8 cellular contexts compared by ENCODE assay signal in the genomic region with DNA sequence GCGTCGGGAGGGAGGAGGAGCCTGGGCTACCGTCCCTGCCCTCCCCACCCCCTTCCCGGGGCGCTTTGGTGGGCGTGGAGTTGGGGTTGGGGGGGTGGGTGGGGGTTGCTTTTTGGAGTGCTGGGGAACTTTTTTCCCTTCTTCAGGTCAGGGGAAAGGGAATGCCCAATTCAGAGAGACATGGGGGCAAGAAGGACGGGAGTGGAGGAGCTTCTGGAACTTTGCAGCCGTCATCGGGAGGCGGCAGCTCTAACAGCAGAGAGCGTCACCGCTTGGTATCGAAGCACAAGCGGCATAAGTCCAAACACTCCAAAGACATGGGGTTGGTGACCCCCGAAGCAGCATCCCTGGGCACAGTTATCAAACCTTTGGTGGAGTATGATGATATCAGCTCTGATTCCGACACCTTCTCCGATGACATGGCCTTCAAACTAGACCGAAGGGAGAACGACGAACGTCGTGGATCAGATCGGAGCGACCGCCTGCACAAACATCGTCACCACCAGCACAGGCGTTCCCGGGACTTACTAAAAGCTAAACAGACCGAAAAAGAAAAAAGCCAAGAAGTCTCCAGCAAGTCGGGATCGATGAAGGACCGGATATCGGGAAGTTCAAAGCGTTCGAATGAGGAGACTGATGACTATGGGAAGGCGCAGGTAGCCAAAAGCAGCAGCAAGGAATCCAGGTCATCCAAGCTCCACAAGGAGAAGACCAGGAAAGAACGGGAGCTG. TPM values are rescaled to one million over a fixed set of nuclear protein-coding genes. Genes with fewer than 3 reads are reported as not detected.
DNase-seq lines count a peak whose midpoint lies in the region; ATAC-seq and TF ChIP-seq lines count a peak whose summit lies in the region.

No MANE protein-coding gene starts in this region.

- peak overlapping the region; percentile 40 for H2AFZ ChIP-seq in fibroblast of lung (ENCODE audit: low read length)

- no peaks in the 10 kb centered on the region for H3K27me3 Mint-ChIP-seq in CD8-positive, alpha-beta T cell (ENCODE audit: low read depth)
- no peaks in the 10 kb centered on the region for H3K27me3 Mint-ChIP-seq in activated T-cell treated with anti-CD3 and anti-CD28 coated beads, Interleukin-2, amount 50 U/mL, for 24 hours
- no peaks in the 10 kb centered on the region for H3K27me3 Mint-ChIP-seq in natural killer cell (ENCODE audit: low read depth in 2 of 2)

- H3K4me3 ChIP-seq in CD8-positive, alpha-beta T cell (ENCODE audit: low read depth, low read length) = peak overlapping the region; percentile 84
- peak overlapping the region; percentile 90 for H3K4me3 ChIP-seq in Jurkat, Clone E6-1 (ENCODE audit: low read length)
- H3K4me3 ChIP-seq in fibroblast of lung (replicated peaks in 1 of 4; ENCODE audit: control extremely low read depth in 1 of 4, insufficient read depth in 1 of 4, low read depth in 3 of 4, low read length in 4 of 4) = peak overlapping the region; percentile 77 to 96 (median 90)
- H3K4me3 ChIP-seq in upper lobe of right lung = peak overlapping the region; percentile 98

- peak overlapping the region; percentile 99 for H3K9ac ChIP-seq in fibroblast of lung (ENCODE audit: insufficient read depth, low read length)

- no peaks in the 10 kb centered on the region for H3K27me3 ChIP-seq in CD8-positive, alpha-beta T cell (ENCODE audit: insufficient read depth, low read length)
- no peaks in the 10 kb centered on the region for H3K27me3 ChIP-seq in fibroblast of lung (ENCODE audit: control insufficient read depth, insufficient read depth, low read length)
- H3K27me3 ChIP-seq in upper lobe of right lung = no peaks in the 10 kb centered on the region

- CTCF ChIA-PET in CD8-positive, alpha-beta T cell (lab: Charles Lee) = interaction anchor here (0.6 to 0.9 kb wide), 3 partner anchors 11 to 645 kb away, joined by 3 to 4 read pairs (median 4); no protein-coding TSS in a partner anchor

- H3K9me3 Mint-ChIP-seq in CD8-positive, alpha-beta T cell = no peaks in the 10 kb centered on the region
- no peaks in the 10 kb centered on the region for H3K9me3 Mint-ChIP-seq in activated T-cell treated with anti-CD3 and anti-CD28 coated beads, Interleukin-2, amount 50 U/mL, for 24 hours
- H3K9me3 Mint-ChIP-seq in natural killer cell = no peaks in the 10 kb centered on the region

- H3K36me3 ChIP-seq in CD8-positive, alpha-beta T cell (ENCODE audit: insufficient read depth, low read length) = no peaks in the 10 kb centered on the region
- H3K36me3 ChIP-seq in fibroblast of lung (ENCODE audit: control insufficient read depth, insufficient read depth, low read length) (no peaks in the 10 kb centered on the region), upper lobe of right lung (peaks cover under 1% of the 10 kb centered on the region)

- H3K9me3 ChIP-seq in CD8-positive, alpha-beta T cell (ENCODE audit: low read length) = no peaks in the 10 kb centered on the region
- H3K9me3 ChIP-seq in fibroblast of lung (ENCODE audit: control insufficient read depth, insufficient read depth, low read depth, low read length) (no peaks in the 10 kb centered on the region), upper lobe of right lung (no peaks in the 10 kb centered on the region)

- intact Hi-C loops in CD8-positive, alpha-beta T cell (cut with DNase I, micrococcal nuclease) = loop anchor here (1.0 to 10.0 kb wide), 6 partner anchors 11 to 905 kb away; partner anchors contain the start of genes MED1 (in 2 of the 2), FBXL20 (in 1 of the 2) and RPL19 (in 1 of the 2)
- intact Hi-C loops in natural killer cell (cut with micrococcal nuclease) (loop anchor here (1.0 to 5.0 kb wide), 2 partner anchors 11 to 60 kb away; partner anchors contain the start of genes FBXL20 and MED1), upper lobe of right lung (cut with DNase I) (no loop called here)

- H3K4me1 Mint-ChIP-seq in CD8-positive, alpha-beta T cell (ENCODE audit: low read depth) = peaks cover 47% of the 10 kb centered on the region
- peaks cover 35% of the 10 kb centered on the region for H3K4me1 Mint-ChIP-seq in activated T-cell treated with anti-CD3 and anti-CD28 coated beads, Interleukin-2, amount 50 U/mL, for 24 hours (ENCODE audit: low read depth)
- H3K4me1 Mint-ChIP-seq in natural killer cell = peaks cover 50 to 54% of the 10 kb centered on the region in 2 donors

- peaks cover 21% of the 10 kb centered on the region for H3K4me1 ChIP-seq in CD8-positive, alpha-beta T cell (ENCODE audit: insufficient read depth, low read length)
- no peaks in the 10 kb centered on the region for H3K4me1 ChIP-seq in fibroblast of lung (ENCODE audit: control insufficient read depth, extremely low read depth, insufficient read depth, low read length)
- peaks cover 28% of the 10 kb centered on the region for H3K4me1 ChIP-seq in upper lobe of right lung

- ATAC-seq in CD8-positive, alpha-beta T cell = peak; percentile 72
- ATAC-seq in GM19452 (IDR thresholded peaks at IDR 0.05; ENCODE audit: unreplicated experiment) = peak; percentile 40
- ATAC-seq in natural killer cell = peak; percentile 66 to 79 (median 67)
- peak; percentile 88 for ATAC-seq in upper lobe of right lung

- H3K27ac Mint-ChIP-seq in CD8-positive, alpha-beta T cell = peak overlapping the region; percentile 96
- H3K27ac Mint-ChIP-seq in activated T-cell treated with anti-CD3 and anti-CD28 coated beads, Interleukin-2, amount 50 U/mL, for 24 hours = peak overlapping the region; percentile 98
- H3K27ac Mint-ChIP-seq in natural killer cell = peak overlapping the region; percentile 93 to 99

- peak overlapping the region; percentile 95 for H3K4me3 Mint-ChIP-seq in CD8-positive, alpha-beta T cell
- peak overlapping the region; percentile 89 for H3K4me3 Mint-ChIP-seq in activated T-cell treated with anti-CD3 and anti-CD28 coated beads, Interleukin-2, amount 50 U/mL, for 24 hours
- peak overlapping the region; percentile 92 for H3K4me3 Mint-ChIP-seq in natural killer cell

- H4K20me1 ChIP-seq in fibroblast of lung (ENCODE audit: control insufficient read depth, extremely low read depth, insufficient read depth, low read length) = peaks cover 2% of the 10 kb centered on the region

- no peak for TF ChIP-seq CTCF in CD8-positive, alpha-beta T cell (IDR thresholded peaks at IDR 0.05)
- TF ChIP-seq CTCF in fibroblast of lung (conservative IDR thresholded peaks at IDR 0.05 in 1 of 2, IDR thresholded peaks at IDR 0.05 in 1 of 2; ENCODE audit: low read depth in 1 of 2, low read length in 2 of 2) = no peak
- TF ChIP-seq CTCF in natural killer cell (IDR thresholded peaks at IDR 0.05) = no peak
- TF ChIP-seq CTCF in upper lobe of right lung (IDR thresholded peaks at IDR 0.05) = no peak

- POLR2A ChIA-PET in CD8-positive, alpha-beta T cell (lab: Charles Lee) = interaction anchor here (0.8 to 3.0 kb wide), 9 partner anchors 9 to 518 kb away, joined by 3 to 82 read pairs (median 4); partner anchors contain the start of genes FBXL20, MED1 and PSMD3

- H3K27ac ChIP-seq in CD8-positive, alpha-beta T cell (ENCODE audit: low read depth, low read length) = peak overlapping the region; percentile 81
- H3K27ac ChIP-seq in fibroblast of lung (ENCODE audit: insufficient read depth, low read length) = peak overlapping the region; percentile 99
- peak overlapping the region; percentile 98 for H3K27ac ChIP-seq in upper lobe of right lung

- peaks cover 48% of the 10 kb centered on the region for H3K79me2 ChIP-seq in fibroblast of lung (ENCODE audit: control insufficient read depth, insufficient read depth, low read length)

- DNase-seq in CD8-positive, alpha-beta T cell = peak in 3 of 7 experiments; percentile 15 to 60 (median 42)
- no peak for DNase-seq in Jurkat, Clone E6-1 (ENCODE audit: low read depth, low spot score)
- DNase-seq in activated T-cell treated with anti-CD3 and anti-CD28 coated beads, Interleukin-2, amount 50 U/mL, for 24 hours = no peak
- DNase-seq in fibroblast of lung (ENCODE audit: low read depth in 2 of 2) (peak; percentile 48 to 60), natural killer cell (peak; percentile 17), upper lobe of right lung (no peak), EL (no peak)

- H3K4me2 ChIP-seq in fibroblast of lung (ENCODE audit: extremely low read depth, insufficient read depth, low read length) = peak overlapping the region; percentile 97

- peaks cover 23% of the 10 kb centered on the region for H3K36me3 Mint-ChIP-seq in CD8-positive, alpha-beta T cell
- peaks cover 51% of the 10 kb centered on the region for H3K36me3 Mint-ChIP-seq in activated T-cell treated with anti-CD3 and anti-CD28 coated beads, Interleukin-2, amount 50 U/mL, for 24 hours (ENCODE audit: low read depth)
- no peaks in the 10 kb centered on the region for H3K36me3 Mint-ChIP-seq in natural killer cell

RNA-seq across cellular contexts. Expression of gene CDK12, which starts 0.8 kb away (rescaled TPM):
- 100 to 1,000 TPM in 1 of 2 experiments, 10 to 100 TPM in 1; 95.5 to 101 TPM for total RNA-seq in CD8-positive, alpha-beta T cell
- polyA plus RNA-seq in Jurkat, Clone E6-1 (2012; ENCODE audit: insufficient read depth, insufficient read length) = 42.3 TPM
- 19.3 and 24.9 TPM in 2 replicates for total RNA-seq in fibroblast of lung
- 19.4 and 22.2 TPM in 2 replicates for polyA plus RNA-seq in fibroblast of lung
- 17.2 and 20.2 TPM in 2 replicates for polyA plus RNA-seq in fibroblast of lung (2012)
- 49.8 and 68.2 TPM in 2 replicates for polyA minus RNA-seq in fibroblast of lung (ENCODE audit: low replicate concordance)
- 100 to 1,000 TPM; 119 to 129 (median 124) TPM for total RNA-seq in natural killer cell
- total RNA-seq in upper lobe of right lung = 53.6 TPM

RNA-seq across cellular contexts. Expression of gene MED1, which starts 11.0 kb away (rescaled TPM):
- total RNA-seq in CD8-positive, alpha-beta T cell = 10 to 100 TPM; 35.1 to 37.3 TPM
- polyA plus RNA-seq in Jurkat, Clone E6-1 (2012; ENCODE audit: insufficient read depth, insufficient read length) = 45.9 TPM
- total RNA-seq in fibroblast of lung = 20.5 and 28.4 TPM in 2 replicates
- polyA plus RNA-seq in fibroblast of lung = 32.3 and 36.5 TPM in 2 replicates
- polyA plus RNA-seq in fibroblast of lung (2012) = 20.7 and 23.2 TPM in 2 replicates
- polyA minus RNA-seq in fibroblast of lung (ENCODE audit: low replicate concordance) = 15.6 and 26.9 TPM in 2 replicates
- total RNA-seq in natural killer cell = 10 to 100 TPM; 44.3 to 63.8 (median 53.4) TPM
- 37.2 TPM for total RNA-seq in upper lobe of right lung

Comparison
In these comparisons a context has a peak if more than half of its experiments do, and no peak if none do; other contexts are left out.
1. DNase-seq: peak in fibroblast of lung (2 of 2) and natural killer cell (single experiment); none in Jurkat, Clone E6-1 (single experiment), activated T-cell treated with anti-CD3 and anti-CD28 coated beads, Interleukin-2, amount 50 U/mL, for 24 hours (single experiment), upper lobe of right lung (single experiment) and EL (single experiment).
2. Peak in every context shown above with its lines, with median percentiles within 50 percentile points of each other: ATAC-seq, H3K27ac ChIP-seq, H3K4me3 ChIP-seq, H3K27ac Mint-ChIP-seq and H3K4me3 Mint-ChIP-seq.